Comparison of ENCODE assay signal across 1 cellular context in genomic region chr19:46296722-46297431, GRCh38.
TF ChIP-seq lines count a peak whose summit lies in the region.

HIF3A (plus strand) TSS chr19:46297042; CDS start chr19:46297077, 35 bp downstream.

TF ChIP-seq in IMR-90, 13 proteins besides CTCF, POLR2A, EP300 and RAD21:
- TF ChIP-seq CEBPB (IDR thresholded peaks at IDR 0.05; ENCODE audit: low read depth, low read length) (no peak), BHLHE40 (IDR thresholded peaks at IDR 0.05; ENCODE audit: low read depth, low read length) (no peak), RCOR1 (IDR thresholded peaks at IDR 0.05; ENCODE audit: insufficient replicate concordance, low read length) (no peak)
